In genomic region chr4:114811564-114812360, GRCh38 we compare ENCODE assay signal across 1 cellular context.
A peak's percentile ranks its signal among the peaks of the same experiment; 100 is the strongest.
TF ChIP-seq lines count a peak whose summit lies in the region.

No MANE protein-coding gene starts in this region.

TF ChIP-seq in HEK293, 187 proteins besides CTCF, POLR2A, EP300 and RAD21 (continued from another document and continues in another):
- TF ChIP-seq TSHZ1 (tag by site-specific recombination; IDR thresholded peaks at IDR 0.05; ENCODE audit: borderline replicate concordance) (no peak), ZNF488 (tag by site-specific recombination; IDR thresholded peaks at IDR 0.05) (peak; percentile 75), ZNF148 (tag by site-specific recombination; IDR thresholded peaks at IDR 0.05; ENCODE audit: borderline replicate concordance) (no peak), ZNF747 (tag by site-specific recombination; IDR thresholded peaks at IDR 0.05) (no peak), ZNF544 (tag by site-specific recombination; IDR thresholded peaks at IDR 0.05) (no peak), ZNF558 (tag by site-specific recombination; IDR thresholded peaks at IDR 0.05) (no peak), ZNF501 (tag by site-specific recombination; IDR thresholded peaks at IDR 0.05) (no peak), ZFP37 (tag by site-specific recombination; IDR thresholded peaks at IDR 0.05) (no peak), ZNF10 (tag by site-specific recombination; IDR thresholded peaks at IDR 0.05) (no peak), ZNF169 (tag by site-specific recombination; IDR thresholded peaks at IDR 0.05) (no peak), AEBP2 (tag by site-specific recombination; IDR thresholded peaks at IDR 0.05; ENCODE audit: borderline replicate concordance) (no peak), ZNF658 (tag by site-specific recombination; IDR thresholded peaks at IDR 0.05) (no peak), GLIS2 (tag by site-specific recombination; IDR thresholded peaks at IDR 0.05) (no peak), ZBTB10 (tag by site-specific recombination; IDR thresholded peaks at IDR 0.05) (no peak), ZNF785 (tag by site-specific recombination; IDR thresholded peaks at IDR 0.05) (no peak), ZNF701 (tag by site-specific recombination; IDR thresholded peaks at IDR 0.05) (no peak), ZNF843 (tag by site-specific recombination; IDR thresholded peaks at IDR 0.05) (peak; percentile 79), YY1 (tag by site-specific recombination; IDR thresholded peaks at IDR 0.05) (no peak), ZNF423 (tag by site-specific recombination; IDR thresholded peaks at IDR 0.05) (no peak), ZNF792 (tag by site-specific recombination; IDR thresholded peaks at IDR 0.05) (no peak), HOXC10 (CRISPR knock-in tag; IDR thresholded peaks at IDR 0.05) (no peak), ZNF473 (tag by site-specific recombination; IDR thresholded peaks at IDR 0.05) (no peak), ZNF132 (tag by site-specific recombination; IDR thresholded peaks at IDR 0.05; ENCODE audit: borderline replicate concordance) (no peak), PRDM4 (tag by site-specific recombination; IDR thresholded peaks at IDR 0.05) (peak; percentile 72), ELK4 (IDR thresholded peaks at IDR 0.05; ENCODE audit: borderline replicate concordance, low read depth, low read length) (no peak), ZNF23 (tag by site-specific recombination; IDR thresholded peaks at IDR 0.05; ENCODE audit: borderline replicate concordance) (no peak), ZNF660 (tag by site-specific recombination; IDR thresholded peaks at IDR 0.05) (no peak), BCL11B (tag by site-specific recombination; IDR thresholded peaks at IDR 0.05; ENCODE audit: low read depth) (no peak), ZSCAN16 (tag by site-specific recombination; IDR thresholded peaks at IDR 0.05) (no peak), ZNF837 (tag by site-specific recombination; IDR thresholded peaks at IDR 0.05) (no peak), ZNF311 (tag by site-specific recombination; IDR thresholded peaks at IDR 0.05; ENCODE audit: borderline replicate concordance) (no peak), ZNF341 (tag by site-specific recombination; IDR thresholded peaks at IDR 0.05; ENCODE audit: low read depth) (no peak), ZNF585B (tag by site-specific recombination; IDR thresholded peaks at IDR 0.05) (no peak), FEZF1 (tag by site-specific recombination; IDR thresholded peaks at IDR 0.05) (peak; percentile 92), ZEB2 (tag by site-specific recombination; IDR thresholded peaks at IDR 0.05) (no peak), PRDM1 (tag by site-specific recombination; IDR thresholded peaks at IDR 0.05) (no peak), ZBTB20 (tag by site-specific recombination; IDR thresholded peaks at IDR 0.05) (peak; percentile 42), ZNF529 (tag by site-specific recombination; IDR thresholded peaks at IDR 0.05; ENCODE audit: insufficient replicate concordance) (no peak), ZNF513 (tag by site-specific recombination; IDR thresholded peaks at IDR 0.05) (no peak), ZNF2 (tag by site-specific recombination; IDR thresholded peaks at IDR 0.05) (no peak), ZNF639 (tag by site-specific recombination; IDR thresholded peaks at IDR 0.05) (no peak), ZBTB49 (tag by site-specific recombination; IDR thresholded peaks at IDR 0.05; ENCODE audit: low read depth) (no peak)
